In genomic region chr1:207645632-207646081, GRCh38 we compare ENCODE assay signal across 9 cellular contexts. TPM values are rescaled to one million over a fixed set of nuclear protein-coding genes. Genes with fewer than 3 reads are reported as not detected.
DNase-seq lines count a peak whose midpoint lies in the region; ATAC-seq and TF ChIP-seq lines count a peak whose summit lies in the region.
"Had no signal": no experiment of that assay in that cellular context is flagged by ENCODE, and none has a peak within 500 bp of the region (broad histone marks: within the 10 kb centered on the region; RNA-seq: fewer than 3 reads in every experiment).

No MANE protein-coding gene starts in this region.

- ATAC-seq in SK-N-SH treated with all-trans-retinoic acid at 6 μM for 48 hours, result peak; percentile 48
- peak; percentile 48 for ATAC-seq in foreskin keratinocyte
- no peak for ATAC-seq in gastrocnemius medialis
- ATAC-seq in GM21447 (IDR thresholded peaks at IDR 0.05; ENCODE audit: unreplicated experiment), result no peak

- H3K27me3 ChIP-seq in foreskin keratinocyte, result peaks cover 82% of the 10 kb centered on the region
- H3K27me3 ChIP-seq in gastrocnemius medialis, result peaks cover 0 to 4% (median 3%) of the 10 kb centered on the region in 3 donors

- H3K9me3 ChIP-seq in ES-I3 (ENCODE audit: control insufficient read depth, insufficient read depth, low read length), result no peaks in the 10 kb centered on the region
- no peaks in the 10 kb centered on the region for H3K9me3 ChIP-seq in gastrocnemius medialis

- H3K36me3 ChIP-seq in ES-I3 (ENCODE audit: insufficient read depth, low read length) (no peaks in the 10 kb centered on the region), gastrocnemius medialis (no peaks in the 10 kb centered on the region)

- TF ChIP-seq CTCF in foreskin keratinocyte (conservative IDR thresholded peaks at IDR 0.05), result no peak
- no peak for TF ChIP-seq CTCF in gastrocnemius medialis (IDR thresholded peaks at IDR 0.05 in 4 of 5, conservative IDR thresholded peaks at IDR 0.05 in 1 of 5)

- in situ Hi-C loops in gastrocnemius medialis (cut with MboI; ENCODE audit: low sequenced_read_pairs in 4 of 4) (no loop called here), KBM-7 (cut with MboI; ENCODE audit: low pct_unique_long_range_greater_than_20kb, low sequenced_read_pairs) (no loop called here)

- peak overlapping the region; percentile 57; the same call in 1 of the 2 replicates for H3K9ac ChIP-seq in ES-I3 (ENCODE audit: low read depth, low read length)

- intact Hi-C loops in gastrocnemius medialis (cut with DNase I; ENCODE audit: low total_unique reads), result no loop called here

- H3K27ac ChIP-seq in foreskin keratinocyte (no peak overlapping the region), gastrocnemius medialis (no peak overlapping the region)

- DNase-seq in foreskin keratinocyte (no peak), gastrocnemius medialis (no peak), NCI-H187 (lab: John Stamatoyannopoulos, UW) (no peak), KBM-7 (no peak), NCI-H128 (lab: John Stamatoyannopoulos, UW; ENCODE audit: unreplicated experiment) (no peak)

- H3K4me1 ChIP-seq in ES-I3 (ENCODE audit: insufficient read depth, low read length), result peaks cover 31% of the 10 kb centered on the region
- H3K4me1 ChIP-seq in foreskin keratinocyte, result no peaks in the 10 kb centered on the region
- H3K4me1 ChIP-seq in gastrocnemius medialis, result peaks cover 3 to 11% of the 10 kb centered on the region in 2 donors

- H3K4me3 ChIP-seq in gastrocnemius medialis, result peak overlapping the region; percentile 57 to 89 (median 66)

- no peak for TF ChIP-seq POLR2A in gastrocnemius medialis (IDR thresholded peaks at IDR 0.05)

TF ChIP-seq in SK-N-SH treated with all-trans-retinoic acid at 6 μM for 48 hours, 23 proteins besides CTCF, POLR2A, EP300 and RAD21:
- TF ChIP-seq ZFP30 (CRISPR knock-in tag; IDR thresholded peaks at IDR 0.05) (no peak), ZNF8 (CRISPR knock-in tag; IDR thresholded peaks at IDR 0.05) (no peak), ZC3H10 (CRISPR knock-in tag; IDR thresholded peaks at IDR 0.05) (no peak), TSHZ2 (CRISPR knock-in tag; IDR thresholded peaks at IDR 0.05) (no peak), ZNF565 (CRISPR knock-in tag; conservative IDR thresholded peaks at IDR 0.05; ENCODE audit: low read depth) (no peak), CSRNP3 (CRISPR knock-in tag; IDR thresholded peaks at IDR 0.05) (no peak), ZFP3 (CRISPR knock-in tag; IDR thresholded peaks at IDR 0.05) (no peak)

RNA-seq across cellular contexts. Expression of gene CR1L, which starts 0.7 kb away (rescaled TPM):
- total RNA-seq in foreskin keratinocyte (not detected in 2 replicates), gastrocnemius medialis (not detected)
- not detected in 2 replicates for polyA plus RNA-seq in foreskin keratinocyte
- total RNA-seq: lung microvascular endothelial cell had no signal

Comparison
In these comparisons a context has a peak if more than half of its experiments do, and no peak if none do; other contexts are left out.
1. ATAC-seq: peak in SK-N-SH treated with all-trans-retinoic acid at 6 μM for 48 hours (single experiment) and foreskin keratinocyte (single experiment); none in gastrocnemius medialis (0 of 2) and GM21447 (single experiment).